ENCODE assay signal across 1 cellular context in genomic region chr7:29609162-29610030, GRCh38.
TF ChIP-seq lines count a peak whose summit lies in the region.

No MANE protein-coding gene starts in this region.

TF ChIP-seq in HepG2, 621 proteins besides CTCF, POLR2A, EP300 and RAD21 (continued from another document and continues in another):
- no peak for TF ChIP-seq ZNF609 (CRISPR knock-in tag; IDR thresholded peaks at IDR 0.05; ENCODE audit: borderline replicate concordance)
- TF ChIP-seq EED (CRISPR knock-in tag; IDR thresholded peaks at IDR 0.05): no peak
- TF ChIP-seq LCORL (IDR thresholded peaks at IDR 0.05): no peak
- peak; percentile 35; the same call in 1 of the 2 replicates for TF ChIP-seq LCORL (CRISPR knock-in tag; IDR thresholded peaks at IDR 0.05)
- TF ChIP-seq ZNF577 (CRISPR knock-in tag; IDR thresholded peaks at IDR 0.05; ENCODE audit: borderline replicate concordance, low read depth): no peak
- no peak for TF ChIP-seq CHD2 (IDR thresholded peaks at IDR 0.05; ENCODE audit: low read depth, low read length)
- TF ChIP-seq CEBPG (CRISPR knock-in tag; IDR thresholded peaks at IDR 0.05): 0 out of 2 replicates have a peak, but pooled peaks have one; percentile 19
- no peak for TF ChIP-seq ZNF768 (CRISPR knock-in tag; IDR thresholded peaks at IDR 0.05)
- TF ChIP-seq ZNF501 (CRISPR knock-in tag; IDR thresholded peaks at IDR 0.05): no peak
- 0 out of 2 replicates have a peak, but pooled peaks have one; percentile 35 for TF ChIP-seq HDAC2 (CRISPR knock-in tag; IDR thresholded peaks at IDR 0.05)
- TF ChIP-seq MBD4 (IDR thresholded peaks at IDR 0.05; ENCODE audit: borderline replicate concordance, low read length): no peak
- TF ChIP-seq EEA1 (CRISPR knock-in tag; IDR thresholded peaks at IDR 0.05; ENCODE audit: borderline replicate concordance): no peak
- TF ChIP-seq TFDP1 (CRISPR knock-in tag; IDR thresholded peaks at IDR 0.05; ENCODE audit: borderline replicate concordance): peak; percentile 70; the same call in 1 of the 2 replicates
- peak; percentile 23; the same call in 1 of the 2 replicates for TF ChIP-seq ZNF580 (CRISPR knock-in tag; IDR thresholded peaks at IDR 0.05; ENCODE audit: borderline replicate concordance, low read depth)
- no peak for TF ChIP-seq ZMAT5 (CRISPR knock-in tag; IDR thresholded peaks at IDR 0.05; ENCODE audit: borderline replicate concordance, low read depth)
- TF ChIP-seq PITX1 (CRISPR knock-in tag; IDR thresholded peaks at IDR 0.05): peak; percentile 22; the same call in 1 of the 2 replicates
- TF ChIP-seq DMTF1 (CRISPR knock-in tag; IDR thresholded peaks at IDR 0.05): no peak
- TF ChIP-seq UBTF (CRISPR knock-in tag; IDR thresholded peaks at IDR 0.05): no peak
- 0 out of 2 replicates have a peak, but pooled peaks have one; percentile 14 for TF ChIP-seq MIER2 (CRISPR knock-in tag; IDR thresholded peaks at IDR 0.05)
- TF ChIP-seq CAMTA2 (CRISPR knock-in tag; IDR thresholded peaks at IDR 0.05; ENCODE audit: borderline replicate concordance): no peak
- peak; percentile 51 for TF ChIP-seq TFDP2 (CRISPR knock-in tag; IDR thresholded peaks at IDR 0.05)
- TF ChIP-seq ZNF33B (CRISPR knock-in tag; IDR thresholded peaks at IDR 0.05): no peak
- TF ChIP-seq CBX5 (CRISPR knock-in tag; IDR thresholded peaks at IDR 0.05; ENCODE audit: borderline replicate concordance): 0 out of 2 replicates have a peak, but pooled peaks have one; percentile 20
- peak; percentile 40 for TF ChIP-seq XRCC5 (optimal IDR thresholded peaks at IDR 0.05; ENCODE audit: low read length)
- no peak for TF ChIP-seq KDM4B (CRISPR knock-in tag; IDR thresholded peaks at IDR 0.05)
- TF ChIP-seq MAX (IDR thresholded peaks at IDR 0.05): 0 out of 2 replicates have a peak, but pooled peaks have one; percentile 39
- TF ChIP-seq KLF6 (CRISPR knock-in tag; IDR thresholded peaks at IDR 0.05): no peak
- TF ChIP-seq ZNF225 (CRISPR knock-in tag; IDR thresholded peaks at IDR 0.05): no peak
- TF ChIP-seq ZNF615 (CRISPR knock-in tag; IDR thresholded peaks at IDR 0.05; ENCODE audit: borderline replicate concordance): no peak
- no peak for TF ChIP-seq DMAP1 (CRISPR knock-in tag; IDR thresholded peaks at IDR 0.05)
- TF ChIP-seq FOXK1 (CRISPR knock-in tag; IDR thresholded peaks at IDR 0.05; ENCODE audit: borderline replicate concordance, low read depth): no peak
- TF ChIP-seq HMGXB4 (CRISPR knock-in tag; IDR thresholded peaks at IDR 0.05; ENCODE audit: borderline replicate concordance in 1 of 2, low read depth in 1 of 2): 0 out of 4 replicates have a peak, but pooled peaks of 1 of the 2 experiments have one; percentile 24
- TF ChIP-seq RARA (CRISPR knock-in tag; IDR thresholded peaks at IDR 0.05): no peak
- no peak for TF ChIP-seq TFE3 (CRISPR knock-in tag; IDR thresholded peaks at IDR 0.05)
- peak; percentile 58 for TF ChIP-seq SMC3 (IDR thresholded peaks at IDR 0.05; ENCODE audit: low read length)
- no peak for TF ChIP-seq RNF2 (conservative IDR thresholded peaks at IDR 0.05; ENCODE audit: low read depth)
- peak; percentile 59 for TF ChIP-seq STAG1 (CRISPR knock-in tag; IDR thresholded peaks at IDR 0.05)
- no peak for TF ChIP-seq ZNF713 (CRISPR knock-in tag; IDR thresholded peaks at IDR 0.05)
- 0 out of 2 replicates have a peak, but pooled peaks have one; percentile 34 for TF ChIP-seq ARHGAP35 (CRISPR knock-in tag; IDR thresholded peaks at IDR 0.05; ENCODE audit: borderline replicate concordance)
- 0 out of 2 replicates have a peak, but pooled peaks have one; percentile 12 for TF ChIP-seq FOXA3 (CRISPR knock-in tag; IDR thresholded peaks at IDR 0.05)
- no peak for TF ChIP-seq ZNF468 (CRISPR knock-in tag; IDR thresholded peaks at IDR 0.05)
- TF ChIP-seq FOSL2 (CRISPR knock-in tag; IDR thresholded peaks at IDR 0.05): peak; percentile 41
- no peak for TF ChIP-seq ZNF629 (CRISPR knock-in tag; conservative IDR thresholded peaks at IDR 0.05)
- no peak for TF ChIP-seq ZNF484 (CRISPR knock-in tag; IDR thresholded peaks at IDR 0.05; ENCODE audit: borderline replicate concordance, low read depth)
- TF ChIP-seq TEAD3 (CRISPR knock-in tag; optimal IDR thresholded peaks at IDR 0.05; ENCODE audit: borderline replicate concordance): peak; percentile 80
- no peak for TF ChIP-seq ATF2 (CRISPR knock-in tag; IDR thresholded peaks at IDR 0.05)
- TF ChIP-seq CREBL2 (CRISPR knock-in tag; IDR thresholded peaks at IDR 0.05; ENCODE audit: borderline replicate concordance): no peak
- TF ChIP-seq SOX6 (IDR thresholded peaks at IDR 0.05): no peak
- TF ChIP-seq SOX6 (CRISPR knock-in tag; IDR thresholded peaks at IDR 0.05): 0 out of 2 replicates have a peak, but pooled peaks have one; percentile 27
